ENCODE assay signal across 8 cellular contexts in genomic region chr19:30719189-30719990, GRCh38.
DNase-seq lines count a peak whose midpoint lies in the region; ATAC-seq and TF ChIP-seq lines count a peak whose summit lies in the region.

No MANE protein-coding gene starts in this region.

- H3K27ac ChIP-seq in HUES64 (ENCODE audit: low read depth, low read length) (no peak overlapping the region), angular gyrus (ENCODE audit: low read depth, low read length) (peak overlapping the region; percentile 19), psoas muscle (peak overlapping the region; percentile 58)

- H3K4me1 Mint-ChIP-seq in Calu3 (ENCODE audit: low read depth, unreplicated experiment), result no peaks in the 10 kb centered on the region

- intact Hi-C loops in Calu3 (cut with micrococcal nuclease; ENCODE audit: unreplicated experiment) (no loop called here), psoas muscle (cut with DNase I) (no loop called here)

- H3K27ac Mint-ChIP-seq in Calu3 (ENCODE audit: unreplicated experiment), result no peak overlapping the region

- H3K4me1 ChIP-seq in HUES64 (ENCODE audit: insufficient read depth, low read length) (peaks cover 13% of the 10 kb centered on the region), psoas muscle (peaks cover 8% of the 10 kb centered on the region)

- H3K36me3 ChIP-seq in HUES64 (ENCODE audit: insufficient read depth, low read length), result no peaks in the 10 kb centered on the region
- H3K36me3 ChIP-seq in psoas muscle (ENCODE audit: insufficient read depth in 1 of 2, low read depth in 1 of 2), result no peaks in the 10 kb centered on the region

- WGBS in HUES64, result 9% methylated on average over 54 of the region's 54 CpGs
- 1 to 2% (median 1%) methylated on average over 54 of the region's 54 CpGs for WGBS in psoas muscle, 3 donors

- H3K4me3 Mint-ChIP-seq in Calu3 (ENCODE audit: low read depth, unreplicated experiment), result peak overlapping the region; percentile 62

- peak; percentile 64 to 87 (median 82) for ATAC-seq in psoas muscle

- peaks cover 14% of the 10 kb centered on the region for H3K27me3 ChIP-seq in HUES64 (ENCODE audit: insufficient read depth, low read length)
- peaks cover 0 to 1% (median 0%) of the 10 kb centered on the region in 3 donors for H3K27me3 ChIP-seq in psoas muscle (ENCODE audit: insufficient read depth in 3 of 3, low read length in 2 of 3)

- no peaks in the 10 kb centered on the region for H3K9me3 ChIP-seq in HUES64 (ENCODE audit: insufficient read depth, low read depth, low read length)
- H3K9me3 ChIP-seq in psoas muscle, result no peaks in the 10 kb centered on the region

- CTCF ChIA-PET in Calu3 (lab: Charles Lee), result no interaction called here

- peaks cover 21% of the 10 kb centered on the region for H3K27me3 Mint-ChIP-seq in Calu3 (ENCODE audit: unreplicated experiment)

- no peak for TF ChIP-seq CTCF in Calu3 (IDR thresholded peaks at IDR 0.05; ENCODE audit: unreplicated experiment)
- no peak for TF ChIP-seq CTCF in psoas muscle (IDR thresholded peaks at IDR 0.05)

- BruUV-seq in Calu3 (replicated peaks; lab: Mats Ljungman, UMichigan), result no TSS peak

- no peaks in the 10 kb centered on the region for H3K36me3 Mint-ChIP-seq in Calu3 (ENCODE audit: insufficient read depth, unreplicated experiment)

- H3K9ac ChIP-seq in HUES64 (ENCODE audit: low read depth, low read length), result peak overlapping the region; percentile 64

- H3K4me3 ChIP-seq in HUES64 (ENCODE audit: low read length) (peak overlapping the region; percentile 60), psoas muscle (peak overlapping the region; percentile 78)

- H3K9me3 Mint-ChIP-seq in Calu3 (ENCODE audit: low read depth, unreplicated experiment), result peaks cover 7% of the 10 kb centered on the region

- peak; percentile 38 for DNase-seq in Calu3
- peak in 34 of 51 donors; percentile 2 to 59 (median 21) for DNase-seq in hypothalamus (lab: John Stamatoyannopoulos, UW)
- peak; percentile 66 to 72 for DNase-seq in psoas muscle
- DNase-seq in COR-L47 (lab: John Stamatoyannopoulos, UW), result no peak
- DNase-seq in SIG-M5 (lab: John Stamatoyannopoulos, UW), result no peak
- DNase-seq in NCI-H2227 (lab: John Stamatoyannopoulos, UW; ENCODE audit: unreplicated experiment), result no peak

Comparison
In these comparisons a context has a peak if more than half of its experiments do, and no peak if none do; other contexts are left out.
1. DNase-seq: peak in Calu3 (single experiment), hypothalamus (34 of 51) and psoas muscle (2 of 2); none in COR-L47 (single experiment), SIG-M5 (single experiment) and NCI-H2227 (single experiment).